In the genomic region with DNA sequence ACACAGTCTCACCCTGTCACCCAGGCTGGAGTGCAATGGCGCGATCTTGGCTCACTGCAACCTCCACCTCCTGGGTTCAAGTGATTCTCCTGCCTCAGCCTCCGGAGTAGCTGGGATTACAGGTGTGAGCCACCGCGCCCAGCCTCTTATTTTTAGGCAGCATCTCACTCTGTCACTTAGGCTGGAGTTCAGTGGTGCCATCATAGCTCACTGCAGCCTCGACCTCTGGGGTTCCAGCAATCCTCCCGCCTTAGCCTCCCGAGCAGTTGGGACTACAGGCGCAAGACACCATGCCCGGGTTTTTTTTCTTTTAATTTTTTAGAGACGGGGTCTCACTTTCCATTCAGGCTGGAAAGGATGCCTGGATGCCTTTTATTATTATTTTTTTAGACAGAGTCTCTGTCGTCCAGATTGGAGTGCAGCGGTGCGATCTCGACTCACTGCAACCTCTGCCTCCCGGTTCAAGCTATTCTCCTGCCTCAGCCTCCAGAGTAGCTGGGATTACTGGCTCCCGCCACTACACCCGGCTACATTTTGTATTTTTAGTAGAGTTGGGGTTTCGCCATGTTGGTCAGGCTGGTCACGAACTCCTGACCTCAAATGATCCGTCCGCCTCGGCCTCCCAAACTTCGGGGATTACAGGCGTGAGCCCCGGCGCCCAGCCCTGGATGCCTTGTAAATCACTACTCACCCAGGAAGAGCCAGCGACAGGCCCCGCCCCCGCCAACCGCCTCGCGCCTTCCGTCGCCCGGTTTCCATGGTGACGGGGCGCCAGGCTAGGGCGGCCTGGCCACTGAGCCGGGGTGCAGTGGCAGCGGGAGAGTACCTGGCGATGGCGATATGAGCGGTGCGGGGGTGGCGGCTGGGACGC, we compare ENCODE assay signal across 8 cellular contexts. TPM values are rescaled to one million over a fixed set of nuclear protein-coding genes. Genes with fewer than 3 reads are reported as not detected.
DNase-seq lines count a peak whose midpoint lies in the region; ATAC-seq and TF ChIP-seq lines count a peak whose summit lies in the region.
"Not testable (repeated sequence)": the region's sequence is repeated elsewhere in the genome, so short reads cannot be mapped to it uniquely, and the experiment has no call there.

TSS of gene CCDC74A (plus strand) at position 758 of the 871 bp plus-strand sequence. CDS start at position 841, 83 bp downstream.

- H3K36me3 ChIP-seq in CD8-positive, alpha-beta T cell (ENCODE audit: insufficient read depth, low read length); ectodermal cell (ENCODE audit: control insufficient read depth, insufficient read depth, low read length): not testable (repeated sequence)

- H3K4me1 ChIP-seq in CD8-positive, alpha-beta T cell (ENCODE audit: insufficient read depth, low read length); ectodermal cell (ENCODE audit: control insufficient read depth, insufficient read depth, low read length): not testable (repeated sequence)

- peak; percentile 64 to 87 (median 77) for DNase-seq in CD8-positive, alpha-beta T cell
- DNase-seq in HK-2 (ENCODE audit: unreplicated experiment) (peak; percentile 67), NCI-H82 treated with DMSO at 0.1 percent for 48 hours (lab: John Stamatoyannopoulos, UW; ENCODE audit: unreplicated experiment) (peak; percentile 6), medulla oblongata (ENCODE audit: extremely low spot score) (peak; percentile 35)
- DNase-seq in activated CD8-positive, alpha-beta T cell treated with anti-CD3 and anti-CD28 coated beads, Interleukin-2, amount 10 ng/mL, durations not matched to agents 7 days and 5 days = peak; percentile 87
- peak; percentile 54 to 80 (median 57) for DNase-seq in stimulated activated CD4-positive, alpha-beta T cell treated with anti-CD3 and anti-CD28 coated beads, TNF-alpha, amount 100 ng/mL, for 24 hours (ENCODE audit: low read depth in 3 of 3)

- H3K4me3 ChIP-seq in CD8-positive, alpha-beta T cell (ENCODE audit: low read depth, low read length) = peak within 1 kb of the TSS; percentile 37
- H3K4me3 ChIP-seq in ectodermal cell (ENCODE audit: insufficient read depth, low read depth, low read length) = peak within 1 kb of the TSS; percentile 33

- not testable (repeated sequence) for TF ChIP-seq CTCF in CD8-positive, alpha-beta T cell (IDR thresholded peaks at IDR 0.05)

- not testable (repeated sequence) for H3K9me3 ChIP-seq in CD8-positive, alpha-beta T cell (ENCODE audit: low read length); ectodermal cell (ENCODE audit: control insufficient read depth, low read length)

- POLR2A ChIA-PET in CD8-positive, alpha-beta T cell (lab: Charles Lee) = not testable (repeated sequence)
- POLR2A ChIA-PET in activated CD8-positive, alpha-beta T cell treated with anti-CD3 and anti-CD28 coated beads, Interleukin-2, amount 10 ng/mL, durations not matched to agents 7 days and 5 days (lab: Charles Lee) = interaction anchor here (0.6 to 2.2 kb wide), 2 partner anchors 34 to 100 kb away, joined by 3 to 12 read pairs; no protein-coding TSS in a partner anchor

- intact Hi-C loops in CD8-positive, alpha-beta T cell (cut with DNase I, micrococcal nuclease) = loop anchor here (1.0 to 2.0 kb wide), 2 partner anchors 34 to 35 kb away; partner anchors contain the start of gene MZT2A (in 1 of the 2)

- peak within 1 kb of the TSS; percentile 57 for H3K27ac Mint-ChIP-seq in CD8-positive, alpha-beta T cell
- peak within 1 kb of the TSS; percentile 85 for H3K27ac Mint-ChIP-seq in activated CD8-positive, alpha-beta T cell treated with anti-CD3 and anti-CD28 coated beads, Interleukin-2, amount 10 ng/mL, durations not matched to agents 7 days and 5 days

- H3K36me3 Mint-ChIP-seq in CD8-positive, alpha-beta T cell; activated CD8-positive, alpha-beta T cell treated with anti-CD3 and anti-CD28 coated beads, Interleukin-2, amount 10 ng/mL, durations not matched to agents 7 days and 5 days (ENCODE audit: low read depth): not testable (repeated sequence)

- WGBS in ectodermal cell, 2 experiments = 36 to 38% methylated on average over 36 to 37 of the region's 47 CpGs

- H3K4me3 Mint-ChIP-seq in CD8-positive, alpha-beta T cell = peak within 1 kb of the TSS; percentile 83
- H3K4me3 Mint-ChIP-seq in activated CD8-positive, alpha-beta T cell treated with anti-CD3 and anti-CD28 coated beads, Interleukin-2, amount 10 ng/mL, durations not matched to agents 7 days and 5 days = peak within 1 kb of the TSS; percentile 81

- CTCF ChIA-PET in CD8-positive, alpha-beta T cell (lab: Charles Lee) = interaction anchor here (0.8 kb wide), 1 partner anchor 35 kb away, joined by 4 read pairs; the partner anchor contains the start of gene MZT2A
- CTCF ChIA-PET in activated CD8-positive, alpha-beta T cell treated with anti-CD3 and anti-CD28 coated beads, Interleukin-2, amount 10 ng/mL, durations not matched to agents 7 days and 5 days (lab: Charles Lee) = interaction anchor here (3.6 kb wide), 1 partner anchor 35 kb away, joined by 21 read pairs; the partner anchor contains the start of gene MZT2A

- not testable (repeated sequence) for H3K27me3 Mint-ChIP-seq in CD8-positive, alpha-beta T cell (ENCODE audit: low read depth); activated CD8-positive, alpha-beta T cell treated with anti-CD3 and anti-CD28 coated beads, Interleukin-2, amount 10 ng/mL, durations not matched to agents 7 days and 5 days (ENCODE audit: low read depth)

- H3K27ac ChIP-seq in CD8-positive, alpha-beta T cell (ENCODE audit: low read depth, low read length); ectodermal cell (ENCODE audit: insufficient read depth, low read depth, low read length, poor library complexity, severe bottlenecking): not testable (repeated sequence)

- ATAC-seq in CD8-positive, alpha-beta T cell = peak; percentile 85
- ATAC-seq in GM21515 (IDR thresholded peaks at IDR 0.05; ENCODE audit: unreplicated experiment) = peak; percentile 88
- peak; percentile 89 for ATAC-seq in activated CD8-positive, alpha-beta T cell treated with anti-CD3 and anti-CD28 coated beads, Interleukin-2, amount 10 ng/mL, durations not matched to agents 7 days and 5 days

- not testable (repeated sequence) for H3K27me3 ChIP-seq in CD8-positive, alpha-beta T cell (ENCODE audit: insufficient read depth, low read length); ectodermal cell (ENCODE audit: control insufficient read depth, insufficient read depth, low read length, poor library complexity, severe bottlenecking)

- not testable (repeated sequence) for H3K9me3 Mint-ChIP-seq in CD8-positive, alpha-beta T cell; activated CD8-positive, alpha-beta T cell treated with anti-CD3 and anti-CD28 coated beads, Interleukin-2, amount 10 ng/mL, durations not matched to agents 7 days and 5 days (ENCODE audit: insufficient read depth)

- not testable (repeated sequence) for H3K4me1 Mint-ChIP-seq in CD8-positive, alpha-beta T cell (ENCODE audit: low read depth)
- peaks cover 25% of the 10 kb centered on the region for H3K4me1 Mint-ChIP-seq in activated CD8-positive, alpha-beta T cell treated with anti-CD3 and anti-CD28 coated beads, Interleukin-2, amount 10 ng/mL, durations not matched to agents 7 days and 5 days (ENCODE audit: low read depth)

RNA-seq across cellular contexts. Expression of gene CCDC74A, which starts in this region (rescaled TPM):
- 1 to 10 TPM; 1.3 TPM for total RNA-seq in CD8-positive, alpha-beta T cell
- 10 to 100 TPM in 1 of 2 experiments, 1 to 10 TPM in 1; 9.4 to 10.0 TPM for total RNA-seq in activated CD8-positive, alpha-beta T cell treated with anti-CD3 and anti-CD28 coated beads, Interleukin-2, amount 10 ng/mL, durations not matched to agents 7 days and 5 days
- polyA plus RNA-seq in ectodermal cell (2013, experiment 1 of 4) = 35.9 TPM
- polyA plus RNA-seq in ectodermal cell (2013, experiment 2 of 4) = 27.0 TPM
- polyA plus RNA-seq in ectodermal cell (2013, experiment 3 of 4) = 39.3 TPM
- polyA plus RNA-seq in ectodermal cell (2013, experiment 4 of 4) = 35.6 TPM

Comparison
In these comparisons a context has a peak if more than half of its experiments do, and no peak if none do; other contexts are left out.
1. RNA of gene CCDC74A (total RNA-seq): 9.4 to 10.0 TPM in activated CD8-positive, alpha-beta T cell treated with anti-CD3 and anti-CD28 coated beads, Interleukin-2, amount 10 ng/mL, durations not matched to agents 7 days and 5 days; 1.3 TPM in CD8-positive, alpha-beta T cell; every median in the first group is over 4 times any median in the second.
2. DNase-seq: peak in every context shown above with its lines; median percentile 87 in activated CD8-positive, alpha-beta T cell treated with anti-CD3 and anti-CD28 coated beads, Interleukin-2, amount 10 ng/mL, durations not matched to agents 7 days and 5 days; 77 in CD8-positive, alpha-beta T cell; 67 in HK-2; 57 in stimulated activated CD4-positive, alpha-beta T cell treated with anti-CD3 and anti-CD28 coated beads, TNF-alpha, amount 100 ng/mL, for 24 hours; 35 in medulla oblongata; 6 in NCI-H82 treated with DMSO at 0.1 percent for 48 hours.
3. Peak in every context shown above with its lines, with median percentiles within 50 percentile points of each other: ATAC-seq.